ENCODE assay signal across 35 cellular contexts in the genomic region with DNA sequence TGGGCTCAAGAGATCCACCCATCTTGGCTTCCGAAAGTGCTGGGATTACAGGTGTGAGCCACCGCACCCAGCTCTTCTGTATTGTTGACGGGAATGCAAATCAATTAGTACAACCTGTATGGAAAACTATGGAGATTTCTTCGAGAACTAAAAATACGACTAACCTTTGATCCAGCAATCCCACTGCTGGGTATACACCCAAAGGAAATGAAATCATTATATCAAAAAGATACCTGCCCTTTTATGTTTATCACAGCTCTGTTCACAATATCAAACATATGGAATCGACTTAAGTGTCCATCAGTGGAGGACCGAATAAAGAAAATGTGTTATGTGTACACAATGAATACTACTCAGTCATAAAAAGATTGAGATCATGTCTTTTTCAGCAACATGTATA. TPM values are rescaled to one million over a fixed set of nuclear protein-coding genes. Genes with fewer than 3 reads are reported as not detected.
DNase-seq lines count a peak whose midpoint lies in the region; ATAC-seq, FAIRE-seq and TF ChIP-seq lines count a peak whose summit lies in the region.
"Had no signal": no experiment of that assay in that cellular context is flagged by ENCODE, and none has a peak within 500 bp of the region (broad histone marks: within the 10 kb centered on the region; RNA-seq: fewer than 3 reads in every experiment).

No MANE protein-coding gene starts in this region.

- no peak overlapping the region for H2BK20ac ChIP-seq in H1 (ENCODE audit: low read length)

- H3K4me2 ChIP-seq in H1 (ENCODE audit: insufficient read depth in 1 of 2, low read depth in 2 of 2, low read length in 2 of 2), result no peak overlapping the region
- H3K4me2 ChIP-seq: A549; BLaER1; BLaER1 treated with 17β-estradiol and CSF1 and Interleukin-3, amounts not matched to agents 10 nM and 100 nM had no signal

- H4K20me1 ChIP-seq in H1 (replicated peaks in 1 of 2; ENCODE audit: control insufficient read depth in 1 of 2, insufficient read depth in 2 of 2, low read length in 2 of 2), result peaks cover 0 to 7% of the 10 kb centered on the region in 2 experiments
- H4K20me1 ChIP-seq: BLaER1; BLaER1 treated with 17β-estradiol and CSF1 and Interleukin-3, amounts not matched to agents 10 nM and 100 nM had no signal

- ATAC-seq in left colon (peak; percentile 59), mucosa of descending colon (peak; percentile 69), GM18870 (IDR thresholded peaks at IDR 0.05; ENCODE audit: unreplicated experiment) (no peak), GM21447 (IDR thresholded peaks at IDR 0.05; ENCODE audit: unreplicated experiment) (no peak)
- ATAC-seq: A549; CD8-positive, alpha-beta T cell had no signal

- no peaks in the 10 kb centered on the region for H3K27me3 ChIP-seq in H1 (replicated peaks in 1 of 4; ENCODE audit: control insufficient read depth in 3 of 4, extremely low read depth in 1 of 4, insufficient read depth in 3 of 4, low read length in 3 of 4)
- H3K27me3 ChIP-seq: BE2C; BLaER1; BLaER1 treated with 17β-estradiol and CSF1 and Interleukin-3, amounts not matched to agents 10 nM and 100 nM had no signal

- no peak overlapping the region for H3K18ac ChIP-seq in H1 (ENCODE audit: extremely low read depth, low read length)

- H3K79me1 ChIP-seq in H1 (ENCODE audit: low read depth, low read length), result peaks cover 4% of the 10 kb centered on the region

- FAIRE-seq in colon (lab: Jason Lieb, UNC) (peak; percentile 49), H1 (lab: Jason Lieb, UNC) (peak; percentile 24)
- FAIRE-seq: A204.1, A549, D721Med had no signal

- H3K9me3 ChIP-seq in H1 (ENCODE audit: insufficient read depth in 2 of 2, low read depth in 1 of 2, low read length in 1 of 2) (no peaks in the 10 kb centered on the region), mucosa of descending colon (no peaks in the 10 kb centered on the region)
- H3K9me3 ChIP-seq: A549, BE2C, Caco-2 had no signal

- no peak overlapping the region for H4K8ac ChIP-seq in H1 (ENCODE audit: extremely low read depth, insufficient read depth, low read length)

- no peak overlapping the region for H3K23ac ChIP-seq in H1 (ENCODE audit: insufficient read length)

- no peak overlapping the region for H3K4ac ChIP-seq in H1 (replicated peaks; ENCODE audit: insufficient read length, low read depth, low read length)

- no peak overlapping the region for H2BK12ac ChIP-seq in H1 (ENCODE audit: low read depth, low read length)

- H2BK120ac ChIP-seq in H1 (replicated peaks; ENCODE audit: low read depth, low read length), result no peak overlapping the region

- TF ChIP-seq CTCF in H1 (IDR thresholded peaks at IDR 0.05; ENCODE audit: control extremely low read depth in 1 of 3, insufficient read depth in 1 of 3, low read depth in 1 of 3, low read length in 3 of 3), result no peak
- TF ChIP-seq CTCF in mucosa of descending colon (IDR thresholded peaks at IDR 0.05), result no peak

- TF ChIP-seq POLR2A in H1 (IDR thresholded peaks at IDR 0.05; ENCODE audit: control extremely low read depth in 1 of 2, low read depth in 2 of 2, low read length in 2 of 2), result no peak

- H3K4me3 ChIP-seq in H1 (ENCODE audit: extremely low read depth in 1 of 4, insufficient read depth in 2 of 4, low read depth in 3 of 4, low read length in 4 of 4), result no peak overlapping the region
- no peak overlapping the region for H3K4me3 ChIP-seq in mucosa of descending colon
- H3K4me3 ChIP-seq: A549; BLaER1; BLaER1 treated with 17β-estradiol and CSF1 and Interleukin-3, amounts not matched to agents 10 nM and 100 nM had no signal

- WGBS in H1 (ENCODE audit: extremely low coverage in 1 of 2, insufficient coverage in 1 of 2, insufficient read length in 1 of 2, insufficient replicate concordance in 2 of 2, low coverage in 1 of 2, low lambda C conversion rate in 2 of 2, missing lambda C conversion rate in 1 of 2), 2 experiments, result 95% methylated on average over 7 of the region's 7 CpGs; no CpG with 5 or more reads in 1 of the 2 experiments

- no peak overlapping the region for H4K5ac ChIP-seq in H1 (ENCODE audit: insufficient read length, low read depth, low read length)

- POLR2A ChIA-PET in H1 (lab: Charles Lee; ENCODE audit: partially characterized antibody), result interaction anchor here (0.7 to 1.2 kb wide), 2 partner anchors 9 to 61 kb away, joined by 3 to 4 read pairs; no protein-coding TSS in a partner anchor

- H2AFZ ChIP-seq in H1 (ENCODE audit: low read length), result no peak overlapping the region

- intact Hi-C loops in left colon (cut with DNase I, micrococcal nuclease) (no loop called here), mucosa of descending colon (cut with DNase I, micrococcal nuclease) (no loop called here)

- no peak overlapping the region for H4K91ac ChIP-seq in H1 (replicated peaks; ENCODE audit: insufficient read length, low read length)

- no peaks in the 10 kb centered on the region for H3K23me2 ChIP-seq in H1 (ENCODE audit: low read depth, low read length)

- H3K27ac ChIP-seq in H1 (ENCODE audit: low read depth, low read length), result no peak overlapping the region
- H3K27ac ChIP-seq: 22Rv1; A549; BLaER1; BLaER1 treated with 17β-estradiol and CSF1 and Interleukin-3, amounts not matched to agents 10 nM and 100 nM; C4-2B had no signal

- no peak for TF ChIP-seq RAD21 in H1 (IDR thresholded peaks at IDR 0.05 in 1 of 2, conservative IDR thresholded peaks at IDR 0.05 in 1 of 2; ENCODE audit: low read depth in 2 of 2, low read length in 2 of 2)

- H3K36me3 ChIP-seq in H1 (ENCODE audit: control insufficient read depth in 2 of 4, insufficient read depth in 4 of 4, low read length in 3 of 4) (no peaks in the 10 kb centered on the region; a peak in 2 of 8 replicates), mucosa of descending colon (ENCODE audit: low read depth) (no peaks in the 10 kb centered on the region)

- H3K56ac ChIP-seq in H1 (replicated peaks; ENCODE audit: insufficient read length, low read depth, low read length), result no peak overlapping the region

- peaks cover 0 to 64% of the 10 kb centered on the region in 2 experiments; a peak in 2 of 4 replicates for H3K79me2 ChIP-seq in H1 (ENCODE audit: control insufficient read depth in 1 of 2, insufficient read depth in 2 of 2, low read length in 2 of 2)

- H3K14ac ChIP-seq in H1 (ENCODE audit: insufficient read length), result no peak overlapping the region

- no peak for TF ChIP-seq EP300 in H1 (IDR thresholded peaks at IDR 0.05; ENCODE audit: borderline replicate concordance in 1 of 2, low read depth in 2 of 2, low read length in 2 of 2)

- no peak overlapping the region for H3K9ac ChIP-seq in H1 (replicated peaks in 1 of 4; ENCODE audit: extremely low read depth in 1 of 4, low read depth in 3 of 4, low read length in 3 of 4)
- H3K9ac ChIP-seq: BLaER1; BLaER1 treated with 17β-estradiol and CSF1 and Interleukin-3, amounts not matched to agents 10 nM and 100 nM had no signal

- no peak overlapping the region for H2BK5ac ChIP-seq in H1 (ENCODE audit: low read depth, low read length)

- H3K4me1 ChIP-seq in H1 (replicated peaks in 1 of 4; ENCODE audit: control insufficient read depth in 3 of 4, insufficient read depth in 4 of 4, low read length in 3 of 4) (no peaks in the 10 kb centered on the region), mucosa of descending colon (ENCODE audit: low read depth) (no peaks in the 10 kb centered on the region)
- H3K4me1 ChIP-seq: A549; BE2C; BLaER1; BLaER1 treated with 17β-estradiol and CSF1 and Interleukin-3, amounts not matched to agents 10 nM and 100 nM had no signal

- DNase-seq in H1 (ENCODE audit: low read depth in 1 of 2, low spot score in 2 of 2) (no peak), left colon (no peak), mucosa of descending colon (no peak), activated gamma-delta T cell (lab: John Stamatoyannopoulos, UW) (no peak)
- no peak for DNase-seq in activated naive CD4-positive, alpha-beta T cell treated with Interleukin-2 at 50 U/mL for 16 hours
- DNase-seq: 8988T; ACHN; AML-193; BE2C; C1 segment of cervical spinal cord; Caco-2; Calu3; CD4-positive, alpha-beta memory T cell; CD4-positive, alpha-beta T cell; CD4-positive, CD25-positive, alpha-beta regulatory T cell; CD8-positive, alpha-beta memory T cell; CD8-positive, alpha-beta T cell; COR-L47; DMS 273 treated with DMSO at 0.1 percent for 48 hours; DMS153; DMS53; DMS79; DMS79 treated with DMSO at 0.1 percent for 48 hours; DND-41; EL had no signal

- H2AK5ac ChIP-seq in H1 (ENCODE audit: low read depth, low read length), result no peak overlapping the region

- CTCF ChIA-PET in H1 (lab: Charles Lee; ENCODE audit: partially characterized antibody), result interaction anchor here (1.5 to 1.6 kb wide), 2 partner anchors 12 to 21 kb away, joined by 4 to 5 read pairs; no protein-coding TSS in a partner anchor

- H2BK15ac ChIP-seq in H1 (ENCODE audit: low read length), result no peak overlapping the region

TF ChIP-seq in H1, 55 proteins besides CTCF, POLR2A, EP300 and RAD21:
- TF ChIP-seq SP4 (IDR thresholded peaks at IDR 0.05; ENCODE audit: low read length), result no peak
- TF ChIP-seq TEAD4 (IDR thresholded peaks at IDR 0.05; ENCODE audit: low read depth, low read length), result no peak
- no peak for TF ChIP-seq CHD2 (IDR thresholded peaks at IDR 0.05; ENCODE audit: low read length)
TF ChIP-seq in H1: peak in this region for 0.

RNA-seq across cellular contexts. Expression of gene ELOVL6, which starts 49.3 kb away (rescaled TPM):
- 86.6 and 89.6 TPM in 2 replicates for total RNA-seq in H1 (2021; fragmentation: NEBNext Ultra II Directional; extraction: Animal tissue kit (Norgen Biotek cat#: 25700))
- 18.6 and 27.8 TPM in 2 replicates for polyA plus RNA-seq in H1 (2011; rRNA removed)
- 49.1 TPM for polyA plus RNA-seq in H1 (2011; cell fraction: cytosol; rRNA removed)
- 28.8 TPM for polyA plus RNA-seq in H1 (2011; cell fraction: nucleus; rRNA removed)
- 53.7 to 81.8 TPM (median 55.0 TPM) in 4 replicates for polyA plus RNA-seq in H1 (2012, experiment 1 of 2)
- 27.8 TPM for polyA plus RNA-seq in H1 (2012, experiment 2 of 2)
- 105 TPM for polyA plus RNA-seq in H1 (2013, experiment 1 of 2)
- 124 TPM for polyA plus RNA-seq in H1 (2013, experiment 2 of 2)
- 93.8 and 126 TPM in 2 replicates for polyA minus RNA-seq in H1 (2011; rRNA and poly(A)+ RNA removed)
- 37.6 TPM for polyA minus RNA-seq in H1 (2011; cell fraction: cytosol; rRNA and poly(A)+ RNA removed)
- 80.1 TPM for polyA minus RNA-seq in H1 (2011; cell fraction: nucleus; rRNA and poly(A)+ RNA removed)
- total RNA-seq in left colon (10 to 100 TPM; 35.4 to 96.0 TPM), mucosa of descending colon (10 to 100 TPM; 21.8 to 59.8 (median 50.3) TPM)

Comparison
In these comparisons a context has a peak if more than half of its experiments do, and no peak if none do; other contexts are left out.
1. ATAC-seq: peak in left colon (single experiment) and mucosa of descending colon (single experiment); none in GM18870 (single experiment) and GM21447 (single experiment).